ENCODE assay signal across 1 cellular context in the genomic region with DNA sequence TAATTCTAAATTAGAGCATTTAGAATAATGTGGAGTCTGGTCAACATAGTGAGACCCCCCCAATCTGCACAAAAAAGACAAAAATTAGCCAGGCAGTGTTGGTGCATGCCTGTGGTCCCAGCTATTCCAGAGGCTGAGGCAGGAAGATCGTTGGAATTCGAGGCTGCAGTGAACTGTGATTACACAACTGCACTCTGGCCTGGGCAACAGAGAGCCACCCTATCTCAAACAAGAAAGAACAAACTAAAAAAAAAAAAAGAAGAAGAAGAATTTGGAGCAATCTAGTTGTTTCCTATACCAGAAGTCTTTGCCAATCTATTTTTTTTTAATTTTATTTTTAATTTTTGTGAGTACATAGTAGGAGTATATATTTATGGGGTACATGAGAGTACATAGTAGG.
A peak's percentile ranks its signal among the peaks of the same experiment; 100 is the strongest.
TF ChIP-seq lines count a peak whose summit lies in the region.

No MANE protein-coding gene starts in this region.

TF ChIP-seq in HepG2, 621 proteins besides CTCF, POLR2A, EP300 and RAD21 (continued from another document and continues in another):
- TF ChIP-seq, protein P1, sequence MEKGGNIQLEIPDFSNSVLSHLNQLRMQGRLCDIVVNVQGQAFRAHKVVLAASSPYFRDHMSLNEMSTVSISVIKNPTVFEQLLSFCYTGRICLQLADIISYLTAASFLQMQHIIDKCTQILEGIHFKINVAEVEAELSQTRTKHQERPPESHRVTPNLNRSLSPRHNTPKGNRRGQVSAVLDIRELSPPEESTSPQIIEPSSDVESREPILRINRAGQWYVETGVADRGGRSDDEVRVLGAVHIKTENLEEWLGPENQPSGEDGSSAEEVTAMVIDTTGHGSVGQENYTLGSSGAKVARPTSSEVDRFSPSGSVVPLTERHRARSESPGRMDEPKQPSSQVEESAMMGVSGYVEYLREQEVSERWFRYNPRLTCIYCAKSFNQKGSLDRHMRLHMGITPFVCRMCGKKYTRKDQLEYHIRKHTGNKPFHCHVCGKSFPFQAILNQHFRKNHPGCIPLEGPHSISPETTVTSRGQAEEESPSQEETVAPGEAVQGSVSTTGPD (CRISPR knock-in tag; IDR thresholded peaks at IDR 0.05): no peak
- TF ChIP-seq ZNF251 (CRISPR knock-in tag; IDR thresholded peaks at IDR 0.05) (no peak), ZNF343 (CRISPR knock-in tag; IDR thresholded peaks at IDR 0.05) (no peak), ZNF256 (CRISPR knock-in tag; conservative IDR thresholded peaks at IDR 0.05) (no peak), KLF6 (CRISPR knock-in tag; IDR thresholded peaks at IDR 0.05) (no peak), NPAS2 (CRISPR knock-in tag; IDR thresholded peaks at IDR 0.05; ENCODE audit: borderline replicate concordance) (no peak), PPARG (CRISPR knock-in tag; conservative IDR thresholded peaks at IDR 0.05) (no peak; the same call in 1 of the 2 replicates), FOXK2 (IDR thresholded peaks at IDR 0.05) (no peak), ZNF234 (CRISPR knock-in tag; conservative IDR thresholded peaks at IDR 0.05) (no peak), CENPBD1 (CRISPR knock-in tag; IDR thresholded peaks at IDR 0.05; ENCODE audit: borderline replicate concordance, low read depth) (no peak), HNRNPK (IDR thresholded peaks at IDR 0.05; ENCODE audit: low read depth, low read length, poor library complexity, severe bottlenecking) (no peak), ZSCAN29 (CRISPR knock-in tag; conservative IDR thresholded peaks at IDR 0.05) (no peak), ZNF10 (CRISPR knock-in tag; IDR thresholded peaks at IDR 0.05; ENCODE audit: borderline replicate concordance, low read depth) (no peak), CSRNP1 (CRISPR knock-in tag; IDR thresholded peaks at IDR 0.05) (no peak), TFDP2 (CRISPR knock-in tag; IDR thresholded peaks at IDR 0.05) (0 out of 2 replicates have a peak, but pooled peaks have one; percentile 42), SOX6 (IDR thresholded peaks at IDR 0.05) (no peak), SOX6 (CRISPR knock-in tag; IDR thresholded peaks at IDR 0.05) (peak; percentile 74), ZNF224 (CRISPR knock-in tag; IDR thresholded peaks at IDR 0.05) (no peak), ZNF296 (CRISPR knock-in tag; conservative IDR thresholded peaks at IDR 0.05) (no peak), ZNF552 (CRISPR knock-in tag; IDR thresholded peaks at IDR 0.05; ENCODE audit: borderline replicate concordance) (no peak), ZNF33A (CRISPR knock-in tag; IDR thresholded peaks at IDR 0.05; ENCODE audit: borderline replicate concordance) (no peak), ZNF430 (CRISPR knock-in tag; IDR thresholded peaks at IDR 0.05) (no peak), EZH2 (conservative IDR thresholded peaks at IDR 0.05; ENCODE audit: low read depth, low read length) (no peak), REL (CRISPR knock-in tag; conservative IDR thresholded peaks at IDR 0.05) (no peak), ZNF891 (CRISPR knock-in tag; IDR thresholded peaks at IDR 0.05) (no peak), ZNF124 (CRISPR knock-in tag; IDR thresholded peaks at IDR 0.05) (0 out of 2 replicates have a peak, but pooled peaks have one; percentile 46), ESRRA (CRISPR knock-in tag; IDR thresholded peaks at IDR 0.05; ENCODE audit: low read depth) (0 out of 2 replicates have a peak, but pooled peaks have one; percentile 34), NR2F1 (CRISPR knock-in tag; IDR thresholded peaks at IDR 0.05) (0 out of 4 replicates have a peak, but pooled peaks of 1 of the 2 experiments have one; percentile 21), ZNF713 (CRISPR knock-in tag; IDR thresholded peaks at IDR 0.05) (no peak), GLI4 (CRISPR knock-in tag; IDR thresholded peaks at IDR 0.05; ENCODE audit: borderline replicate concordance) (no peak), ZNF562 (CRISPR knock-in tag; IDR thresholded peaks at IDR 0.05; ENCODE audit: borderline replicate concordance) (no peak), TBL1XR1 (IDR thresholded peaks at IDR 0.05; ENCODE audit: borderline replicate concordance, low read length, partially characterized antibody) (no peak), JDP2 (CRISPR knock-in tag; IDR thresholded peaks at IDR 0.05; ENCODE audit: borderline replicate concordance) (no peak), RORA (CRISPR knock-in tag; IDR thresholded peaks at IDR 0.05) (no peak), XRCC5 (optimal IDR thresholded peaks at IDR 0.05; ENCODE audit: low read length) (no peak), ZNF282 (IDR thresholded peaks at IDR 0.05; ENCODE audit: partially characterized antibody) (no peak), IKZF1 (IDR thresholded peaks at IDR 0.05) (no peak), TCF7 (IDR thresholded peaks at IDR 0.05; ENCODE audit: low read depth) (no peak), NFATC3 (CRISPR knock-in tag; IDR thresholded peaks at IDR 0.05) (no peak), ETV6 (CRISPR knock-in tag; conservative IDR thresholded peaks at IDR 0.05) (no peak)
- TF ChIP-seq, protein P2, sequence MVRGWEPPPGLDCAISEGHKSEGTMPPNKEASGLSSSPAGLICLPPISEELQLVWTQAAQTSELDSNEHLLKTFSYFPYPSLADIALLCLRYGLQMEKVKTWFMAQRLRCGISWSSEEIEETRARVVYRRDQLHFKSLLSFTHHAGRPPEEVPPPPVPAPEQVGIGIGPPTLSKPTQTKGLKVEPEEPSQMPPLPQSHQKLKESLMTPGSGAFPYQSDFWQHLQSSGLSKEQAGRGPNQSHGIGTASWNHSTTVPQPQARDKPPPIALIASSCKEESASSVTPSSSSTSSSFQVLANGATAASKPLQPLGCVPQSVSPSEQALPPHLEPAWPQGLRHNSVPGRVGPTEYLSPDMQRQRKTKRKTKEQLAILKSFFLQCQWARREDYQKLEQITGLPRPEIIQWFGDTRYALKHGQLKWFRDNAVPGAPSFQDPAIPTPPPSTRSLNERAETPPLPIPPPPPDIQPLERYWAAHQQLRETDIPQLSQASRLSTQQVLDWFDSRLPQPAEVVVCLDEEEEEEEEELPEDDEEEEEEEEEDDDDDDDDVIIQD (CRISPR knock-in tag; IDR thresholded peaks at IDR 0.05; ENCODE audit: low read depth): peak; percentile 67; the same call in 1 of the 2 replicates
- TF ChIP-seq, protein P3, sequence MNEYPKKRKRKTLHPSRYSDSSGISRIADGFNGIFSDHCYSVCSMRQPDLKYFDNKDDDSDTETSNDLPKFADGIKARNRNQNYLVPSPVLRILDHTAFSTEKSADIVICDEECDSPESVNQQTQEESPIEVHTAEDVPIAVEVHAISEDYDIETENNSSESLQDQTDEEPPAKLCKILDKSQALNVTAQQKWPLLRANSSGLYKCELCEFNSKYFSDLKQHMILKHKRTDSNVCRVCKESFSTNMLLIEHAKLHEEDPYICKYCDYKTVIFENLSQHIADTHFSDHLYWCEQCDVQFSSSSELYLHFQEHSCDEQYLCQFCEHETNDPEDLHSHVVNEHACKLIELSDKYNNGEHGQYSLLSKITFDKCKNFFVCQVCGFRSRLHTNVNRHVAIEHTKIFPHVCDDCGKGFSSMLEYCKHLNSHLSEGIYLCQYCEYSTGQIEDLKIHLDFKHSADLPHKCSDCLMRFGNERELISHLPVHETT (CRISPR knock-in tag; conservative IDR thresholded peaks at IDR 0.05): no peak
- TF ChIP-seq, protein P4, sequence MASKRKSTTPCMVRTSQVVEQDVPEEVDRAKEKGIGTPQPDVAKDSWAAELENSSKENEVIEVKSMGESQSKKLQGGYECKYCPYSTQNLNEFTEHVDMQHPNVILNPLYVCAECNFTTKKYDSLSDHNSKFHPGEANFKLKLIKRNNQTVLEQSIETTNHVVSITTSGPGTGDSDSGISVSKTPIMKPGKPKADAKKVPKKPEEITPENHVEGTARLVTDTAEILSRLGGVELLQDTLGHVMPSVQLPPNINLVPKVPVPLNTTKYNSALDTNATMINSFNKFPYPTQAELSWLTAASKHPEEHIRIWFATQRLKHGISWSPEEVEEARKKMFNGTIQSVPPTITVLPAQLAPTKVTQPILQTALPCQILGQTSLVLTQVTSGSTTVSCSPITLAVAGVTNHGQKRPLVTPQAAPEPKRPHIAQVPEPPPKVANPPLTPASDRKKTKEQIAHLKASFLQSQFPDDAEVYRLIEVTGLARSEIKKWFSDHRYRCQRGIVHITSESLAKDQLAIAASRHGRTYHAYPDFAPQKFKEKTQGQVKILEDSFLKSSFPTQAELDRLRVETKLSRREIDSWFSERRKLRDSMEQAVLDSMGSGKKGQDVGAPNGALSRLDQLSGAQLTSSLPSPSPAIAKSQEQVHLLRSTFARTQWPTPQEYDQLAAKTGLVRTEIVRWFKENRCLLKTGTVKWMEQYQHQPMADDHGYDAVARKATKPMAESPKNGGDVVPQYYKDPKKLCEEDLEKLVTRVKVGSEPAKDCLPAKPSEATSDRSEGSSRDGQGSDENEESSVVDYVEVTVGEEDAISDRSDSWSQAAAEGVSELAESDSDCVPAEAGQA (IDR thresholded peaks at IDR 0.05; ENCODE audit: low read depth): no peak
- TF ChIP-seq, protein P4 (CRISPR knock-in tag; IDR thresholded peaks at IDR 0.05; ENCODE audit: borderline replicate concordance): no peak
- TF ChIP-seq, protein P5, sequence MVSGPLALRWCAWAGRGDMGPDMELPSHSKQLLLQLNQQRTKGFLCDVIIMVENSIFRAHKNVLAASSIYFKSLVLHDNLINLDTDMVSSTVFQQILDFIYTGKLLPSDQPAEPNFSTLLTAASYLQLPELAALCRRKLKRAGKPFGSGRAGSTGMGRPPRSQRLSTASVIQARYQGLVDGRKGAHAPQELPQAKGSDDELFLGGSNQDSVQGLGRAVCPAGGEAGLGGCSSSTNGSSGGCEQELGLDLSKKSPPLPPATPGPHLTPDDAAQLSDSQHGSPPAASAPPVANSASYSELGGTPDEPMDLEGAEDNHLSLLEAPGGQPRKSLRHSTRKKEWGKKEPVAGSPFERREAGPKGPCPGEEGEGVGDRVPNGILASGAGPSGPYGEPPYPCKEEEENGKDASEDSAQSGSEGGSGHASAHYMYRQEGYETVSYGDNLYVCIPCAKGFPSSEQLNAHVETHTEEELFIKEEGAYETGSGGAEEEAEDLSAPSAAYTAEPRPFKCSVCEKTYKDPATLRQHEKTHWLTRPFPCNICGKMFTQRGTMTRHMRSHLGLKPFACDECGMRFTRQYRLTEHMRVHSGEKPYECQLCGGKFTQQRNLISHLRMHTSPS (CRISPR knock-in tag; IDR thresholded peaks at IDR 0.05; ENCODE audit: low read depth): no peak; the same call in 1 of the 2 replicates
- TF ChIP-seq, protein P6, sequence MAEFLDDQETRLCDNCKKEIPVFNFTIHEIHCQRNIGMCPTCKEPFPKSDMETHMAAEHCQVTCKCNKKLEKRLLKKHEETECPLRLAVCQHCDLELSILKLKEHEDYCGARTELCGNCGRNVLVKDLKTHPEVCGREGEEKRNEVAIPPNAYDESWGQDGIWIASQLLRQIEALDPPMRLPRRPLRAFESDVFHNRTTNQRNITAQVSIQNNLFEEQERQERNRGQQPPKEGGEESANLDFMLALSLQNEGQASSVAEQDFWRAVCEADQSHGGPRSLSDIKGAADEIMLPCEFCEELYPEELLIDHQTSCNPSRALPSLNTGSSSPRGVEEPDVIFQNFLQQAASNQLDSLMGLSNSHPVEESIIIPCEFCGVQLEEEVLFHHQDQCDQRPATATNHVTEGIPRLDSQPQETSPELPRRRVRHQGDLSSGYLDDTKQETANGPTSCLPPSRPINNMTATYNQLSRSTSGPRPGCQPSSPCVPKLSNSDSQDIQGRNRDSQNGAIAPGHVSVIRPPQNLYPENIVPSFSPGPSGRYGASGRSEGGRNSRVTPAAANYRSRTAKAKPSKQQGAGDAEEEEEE (CRISPR knock-in tag; IDR thresholded peaks at IDR 0.05; ENCODE audit: borderline replicate concordance): no peak
